In genomic region chr4:87150498-87151261, GRCh38 we compare ENCODE assay signal across 8 cellular contexts.
DNase-seq lines count a peak whose midpoint lies in the region; ATAC-seq and TF ChIP-seq lines count a peak whose summit lies in the region.

No MANE protein-coding gene starts in this region.

- DNase-seq in DMS79 treated with DMSO at 0.1 percent for 48 hours (lab: John Stamatoyannopoulos, UW): peak; percentile 49
- DNase-seq in GM20000 (ENCODE audit: low spot score): peak; percentile 38
- DNase-seq in Jurkat, Clone E6-1 (ENCODE audit: low read depth, low spot score): peak; percentile 45
- DNase-seq in OCI-M1 (lab: John Stamatoyannopoulos, UW): peak; percentile 91
- peak; percentile 50 for DNase-seq in activated naive CD8-positive, alpha-beta T cell treated with anti-CD3 and anti-CD28 coated beads, Interleukin-2, amount 50 U/mL, for 24 hours
- peak in 1 of 2 donors; percentile 67 for DNase-seq in heart right ventricle
- DNase-seq in putamen (ENCODE audit: low spot score): peak; percentile 74

- peak; percentile 37 for ATAC-seq in activated naive CD8-positive, alpha-beta T cell treated with anti-CD3 and anti-CD28 coated beads, Interleukin-2, amount 50 U/mL, for 24 hours
- ATAC-seq in heart right ventricle: peak; percentile 62 to 86 (median 72)
- ATAC-seq in HG03571 (IDR thresholded peaks at IDR 0.05; ENCODE audit: unreplicated experiment): no peak

- no peaks in the 10 kb centered on the region for H3K9me3 ChIP-seq in heart right ventricle

- intact Hi-C loops in heart right ventricle (cut with DNase I): loop anchor here in 9 of 10 donors (1.0 to 5.0 kb wide), 6 partner anchors 72 to 87 kb away; partner anchors contain the start of gene KLHL8 (in 1 of the 9)

- H3K27ac Mint-ChIP-seq in activated naive CD8-positive, alpha-beta T cell treated with anti-CD3 and anti-CD28 coated beads, Interleukin-2, amount 50 U/mL, for 24 hours: no peak overlapping the region

- H3K36me3 ChIP-seq in heart right ventricle: peaks cover 0 to 7% (median 0%) of the 10 kb centered on the region in 9 donors

- no peaks in the 10 kb centered on the region for H3K36me3 Mint-ChIP-seq in activated naive CD8-positive, alpha-beta T cell treated with anti-CD3 and anti-CD28 coated beads, Interleukin-2, amount 50 U/mL, for 24 hours (ENCODE audit: low read depth)

- H3K4me3 ChIP-seq in Jurkat, Clone E6-1 (ENCODE audit: low read length): no peak overlapping the region
- no peak overlapping the region for H3K4me3 ChIP-seq in heart right ventricle

- no peaks in the 10 kb centered on the region for H3K27me3 ChIP-seq in heart right ventricle

- 50 to 53% methylated on average over 2 of the region's 2 CpGs for WGBS in heart right ventricle, 2 donors

- no peak overlapping the region for H3K4me3 Mint-ChIP-seq in activated naive CD8-positive, alpha-beta T cell treated with anti-CD3 and anti-CD28 coated beads, Interleukin-2, amount 50 U/mL, for 24 hours

- H3K4me1 ChIP-seq in heart right ventricle: no peaks in the 10 kb centered on the region

- H3K9me3 Mint-ChIP-seq in activated naive CD8-positive, alpha-beta T cell treated with anti-CD3 and anti-CD28 coated beads, Interleukin-2, amount 50 U/mL, for 24 hours: no peaks in the 10 kb centered on the region

- TF ChIP-seq CTCF in GM20000 (IDR thresholded peaks at IDR 0.05; ENCODE audit: extremely low read depth, missing control alignments) (peak; percentile 78), heart right ventricle (IDR thresholded peaks at IDR 0.05) (peak; percentile 70 to 96 (median 90))

- peaks cover 3% of the 10 kb centered on the region for H3K4me1 Mint-ChIP-seq in activated naive CD8-positive, alpha-beta T cell treated with anti-CD3 and anti-CD28 coated beads, Interleukin-2, amount 50 U/mL, for 24 hours

- H3K27ac ChIP-seq in heart right ventricle: no peak overlapping the region

- no peaks in the 10 kb centered on the region for H3K27me3 Mint-ChIP-seq in activated naive CD8-positive, alpha-beta T cell treated with anti-CD3 and anti-CD28 coated beads, Interleukin-2, amount 50 U/mL, for 24 hours
